8 cellular contexts compared by ENCODE assay signal in the genomic region with DNA sequence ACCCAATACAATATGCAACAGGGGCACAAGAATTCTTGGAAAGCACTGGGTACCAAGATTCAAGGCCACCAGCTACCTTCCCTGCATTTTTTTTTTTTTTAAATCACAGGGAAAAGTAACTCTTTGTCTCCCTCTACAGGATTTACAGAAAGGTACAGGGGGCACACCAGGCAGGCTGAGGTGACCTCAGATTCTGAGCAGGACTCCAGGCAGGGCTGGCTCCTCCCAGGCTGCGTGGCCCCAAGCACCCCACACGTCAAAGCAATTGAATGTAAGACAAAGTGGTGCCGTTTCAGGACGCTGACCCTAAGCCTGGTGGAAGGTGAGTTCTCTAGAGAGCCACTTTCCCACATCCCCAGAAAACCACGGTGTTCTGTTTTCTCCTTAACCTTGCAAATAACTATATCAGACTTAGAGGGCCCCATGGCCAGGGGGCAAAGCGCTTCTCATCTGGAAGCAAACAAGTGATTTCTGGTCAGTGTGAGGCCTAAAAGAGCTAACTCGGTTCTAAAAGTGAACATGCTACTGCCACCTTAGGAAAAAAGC.
DNase-seq lines count a peak whose midpoint lies in the region; ATAC-seq, FAIRE-seq and TF ChIP-seq lines count a peak whose summit lies in the region.

No MANE protein-coding gene starts in this region.

- no TSS peak for BruUV-seq in PC-3 (replicated peaks; lab: Mats Ljungman, UMichigan)

- H3K9me2 ChIP-seq in PC-3 (replicated peaks; ENCODE audit: low read length) = no peaks in the 10 kb centered on the region

- no peaks in the 10 kb centered on the region for H3K9me3 ChIP-seq in PC-3 (ENCODE audit: low read length)

- ATAC-seq in Right ventricle myocardium inferior (peak; percentile 63), HG03280 (IDR thresholded peaks at IDR 0.05; ENCODE audit: unreplicated experiment) (peak; percentile 62), PC-3 (peak; percentile 75), left lobe of liver (peak; percentile 88), HG02852 (IDR thresholded peaks at IDR 0.05; ENCODE audit: unreplicated experiment) (no peak)
- ATAC-seq in stimulated activated naive CD8-positive, alpha-beta T cell treated with anti-CD3 and anti-CD28 coated beads, Interleukin-15, amount 100 ng/mL, for 72 hours = peak; percentile 84

- H3F3A ChIP-seq in PC-3 (ENCODE audit: low read length, unreplicated experiment) = no peaks in the 10 kb centered on the region

- H2AFZ ChIP-seq in PC-3 (ENCODE audit: low read length) = no peak overlapping the region

- POLR2A ChIA-PET in PC-3 (lab: Charles Lee; ENCODE audit: unreplicated experiment) = interaction anchor here (0.6 kb wide), 1 partner anchor 1421 kb away, joined by 5 read pairs; no protein-coding TSS in a partner anchor

- H3K79me2 ChIP-seq in PC-3 (ENCODE audit: low read length) = no peaks in the 10 kb centered on the region

- no peaks in the 10 kb centered on the region for H4K20me1 ChIP-seq in PC-3 (ENCODE audit: low read length)

- H3K27ac ChIP-seq in PC-3 (ENCODE audit: low read length) = no peak overlapping the region

- CTCF ChIA-PET in PC-3 (lab: Charles Lee) = interaction anchor here (0.5 to 1.0 kb wide), 13 partner anchors 9 to 832 kb away, joined by 3 to 14 read pairs (median 5); no protein-coding TSS in a partner anchor

- H3K36me3 ChIP-seq in PC-3 (ENCODE audit: low read depth, low read length) (no peaks in the 10 kb centered on the region), bronchial epithelial cell (ENCODE audit: control insufficient read depth, insufficient read depth, low read length) (no peaks in the 10 kb centered on the region)

- no peak overlapping the region for H3K27ac Mint-ChIP-seq in stimulated activated naive CD8-positive, alpha-beta T cell treated with anti-CD3 and anti-CD28 coated beads, Interleukin-15, amount 100 ng/mL, for 72 hours

- TF ChIP-seq CTCF in PC-3 (conservative IDR thresholded peaks at IDR 0.05; ENCODE audit: low read depth, low read length) = peak; percentile 69
- peak; percentile 66 for TF ChIP-seq CTCF in bronchial epithelial cell (IDR thresholded peaks at IDR 0.05; ENCODE audit: insufficient read depth, low read length, severe bottlenecking)

- no peak overlapping the region for H3K9ac ChIP-seq in PC-3 (ENCODE audit: low read length)

- peaks cover 31% of the 10 kb centered on the region for H3K27me3 Mint-ChIP-seq in stimulated activated naive CD8-positive, alpha-beta T cell treated with anti-CD3 and anti-CD28 coated beads, Interleukin-15, amount 100 ng/mL, for 72 hours

- no peak overlapping the region for H3K4me2 ChIP-seq in PC-3 (ENCODE audit: low read length)

- H3K4me1 ChIP-seq in PC-3 (ENCODE audit: insufficient read depth, low read length) = no peaks in the 10 kb centered on the region

- H3K9me3 Mint-ChIP-seq in stimulated activated naive CD8-positive, alpha-beta T cell treated with anti-CD3 and anti-CD28 coated beads, Interleukin-15, amount 100 ng/mL, for 72 hours = no peaks in the 10 kb centered on the region

- FAIRE-seq in bronchial epithelial cell (lab: Jason Lieb, UNC) = no peak

- intact Hi-C loops in Right ventricle myocardium inferior (cut with DNase I) = no loop called here
- intact Hi-C loops in cardiac septum (cut with DNase I) = loop anchor here (5.0 kb wide), 1 partner anchor 810 kb away; no protein-coding TSS in a partner anchor
- intact Hi-C loops in PC-3 (cut with micrococcal nuclease) = loop anchor here (1.0 to 5.0 kb wide), 3 partner anchors 67 to 812 kb away; no protein-coding TSS in a partner anchor

- H3K4me3 ChIP-seq in PC-3 (ENCODE audit: low read length) (no peak overlapping the region), bronchial epithelial cell (ENCODE audit: low read depth, low read length) (no peak overlapping the region)

- DNase-seq in Right ventricle myocardium inferior (ENCODE audit: missing footprints) (no peak), cardiac septum (ENCODE audit: low spot score) (no peak), PC-3 (peak; percentile 61), bronchial epithelial cell (ENCODE audit: low read depth) (peak; percentile 53), left lobe of liver (ENCODE audit: low spot score) (no peak)
- peak; percentile 35 to 54 for DNase-seq in stimulated activated naive CD8-positive, alpha-beta T cell treated with anti-CD3 and anti-CD28 coated beads, Interleukin-15, amount 100 ng/mL, for 72 hours

- H3K27me3 ChIP-seq in PC-3 (ENCODE audit: low read length) = no peaks in the 10 kb centered on the region
- H3K27me3 ChIP-seq in bronchial epithelial cell (ENCODE audit: control insufficient read depth, insufficient read depth, low read length) = no peaks in the 10 kb centered on the region

- no peaks in the 10 kb centered on the region for H3K4me1 Mint-ChIP-seq in stimulated activated naive CD8-positive, alpha-beta T cell treated with anti-CD3 and anti-CD28 coated beads, Interleukin-15, amount 100 ng/mL, for 72 hours

- H3K4me3 Mint-ChIP-seq in stimulated activated naive CD8-positive, alpha-beta T cell treated with anti-CD3 and anti-CD28 coated beads, Interleukin-15, amount 100 ng/mL, for 72 hours = no peak overlapping the region

Comparison
In these comparisons a context has a peak if more than half of its experiments do, and no peak if none do; other contexts are left out.
1. DNase-seq: peak in PC-3 (single experiment), bronchial epithelial cell (single experiment) and stimulated activated naive CD8-positive, alpha-beta T cell treated with anti-CD3 and anti-CD28 coated beads, Interleukin-15, amount 100 ng/mL, for 72 hours (2 of 2); none in Right ventricle myocardium inferior (single experiment), cardiac septum (single experiment) and left lobe of liver (single experiment).